In genomic region chr15:20204177-20204866, GRCh38 we compare ENCODE assay signal across 7 cellular contexts.
DNase-seq lines count a peak whose midpoint lies in the region; ATAC-seq and TF ChIP-seq lines count a peak whose summit lies in the region.
"Not testable (repeated sequence)": the region's sequence is repeated elsewhere in the genome, so short reads cannot be mapped to it uniquely, and the experiment has no call there.

No MANE protein-coding gene starts in this region.

- in situ Hi-C loops in Panc1 (cut with HindIII; ENCODE audit: low pct_unique_long_range_greater_than_20kb, low sequenced_read_pairs): not testable (repeated sequence)

- peak; percentile 69 for DNase-seq in LoVo (ENCODE audit: low spot score)
- DNase-seq in Panc1 (ENCODE audit: low read depth, low spot score); left ventricle myocardium superior: not testable (repeated sequence)
- peak; percentile 31 for DNase-seq in SW480 (ENCODE audit: low spot score)
- peak; percentile 61 for DNase-seq in MCF 10A (ENCODE audit: unreplicated experiment)
- peak; percentile 86 for DNase-seq in osteocyte (ENCODE audit: extremely low spot score, unreplicated experiment)

- H3K36me3 ChIP-seq in Panc1 (ENCODE audit: control insufficient read depth, insufficient read depth, low read length): not testable (repeated sequence)

- H3K27me3 ChIP-seq in Panc1 (ENCODE audit: control insufficient read depth, insufficient read depth, low read length): not testable (repeated sequence)

- not testable (repeated sequence) for H3K27ac Mint-ChIP-seq in MCF 10A (ENCODE audit: low read depth, unreplicated experiment); osteocyte (ENCODE audit: unreplicated experiment)

- intact Hi-C loops in Panc1 (cut with micrococcal nuclease; ENCODE audit: unreplicated experiment); MCF 10A (cut with micrococcal nuclease); left ventricle myocardium superior (cut with micrococcal nuclease): not testable (repeated sequence)

- not testable (repeated sequence) for H3K9me3 ChIP-seq in Panc1 (ENCODE audit: control insufficient read depth, insufficient read depth, low read depth, low read length)

- H3K27ac ChIP-seq in Panc1 (ENCODE audit: low read length): not testable (repeated sequence)

- not testable (repeated sequence) for H3K27me3 Mint-ChIP-seq in MCF 10A (ENCODE audit: insufficient read depth, unreplicated experiment); osteocyte (ENCODE audit: unreplicated experiment)

- CTCF ChIA-PET in Panc1 (lab: Charles Lee): not testable (repeated sequence)
- CTCF ChIA-PET in MCF 10A (lab: Yijun Ruan, JAX): interaction anchor here (0.6 kb wide), 1 partner anchor 150 kb away, joined by 3 read pairs; no protein-coding TSS in a partner anchor

- H3K9me3 Mint-ChIP-seq in MCF 10A (ENCODE audit: unreplicated experiment); osteocyte (ENCODE audit: unreplicated experiment): not testable (repeated sequence)

- not testable (repeated sequence) for H3K4me1 ChIP-seq in Panc1 (ENCODE audit: control insufficient read depth, insufficient read depth, low read length)

- H3K4me3 Mint-ChIP-seq in MCF 10A (ENCODE audit: unreplicated experiment); osteocyte (ENCODE audit: unreplicated experiment): not testable (repeated sequence)

- H3K4me3 ChIP-seq in Panc1 (ENCODE audit: low read depth in 2 of 2, low read length in 2 of 2): not testable (repeated sequence)

- POLR2A ChIA-PET in Panc1 (lab: Charles Lee); MCF 10A (lab: Yijun Ruan, JAX): not testable (repeated sequence)

- TF ChIP-seq CTCF in Panc1 (IDR thresholded peaks at IDR 0.05); MCF 10A (IDR thresholded peaks at IDR 0.05; ENCODE audit: unreplicated experiment); osteocyte (IDR thresholded peaks at IDR 0.05): not testable (repeated sequence)

- not testable (repeated sequence) for BruUV-seq in Panc1 (replicated peaks; lab: Mats Ljungman, UMichigan); MCF 10A (replicated peaks; lab: Mats Ljungman, UMichigan)

- not testable (repeated sequence) for H3K4me1 Mint-ChIP-seq in MCF 10A (ENCODE audit: insufficient read depth, unreplicated experiment); osteocyte (ENCODE audit: unreplicated experiment)

- H3K36me3 Mint-ChIP-seq in MCF 10A (ENCODE audit: insufficient read depth, unreplicated experiment); osteocyte (ENCODE audit: unreplicated experiment): not testable (repeated sequence)

- peak; percentile 37 for ATAC-seq in GM18868 (IDR thresholded peaks at IDR 0.05; ENCODE audit: unreplicated experiment)
- 0 out of 2 replicates have a peak, but pooled peaks have one; percentile 56 for ATAC-seq in Panc1
- ATAC-seq in left ventricle myocardium superior: peak; percentile 56
